Comparison of ENCODE assay signal across 8 cellular contexts in genomic region chr1:112618721-112619517, GRCh38. TPM values are rescaled to one million over a fixed set of nuclear protein-coding genes. Genes with fewer than 3 reads are reported as not detected.
DNase-seq lines count a peak whose midpoint lies in the region; ATAC-seq and TF ChIP-seq lines count a peak whose summit lies in the region.

A gene with protein sequence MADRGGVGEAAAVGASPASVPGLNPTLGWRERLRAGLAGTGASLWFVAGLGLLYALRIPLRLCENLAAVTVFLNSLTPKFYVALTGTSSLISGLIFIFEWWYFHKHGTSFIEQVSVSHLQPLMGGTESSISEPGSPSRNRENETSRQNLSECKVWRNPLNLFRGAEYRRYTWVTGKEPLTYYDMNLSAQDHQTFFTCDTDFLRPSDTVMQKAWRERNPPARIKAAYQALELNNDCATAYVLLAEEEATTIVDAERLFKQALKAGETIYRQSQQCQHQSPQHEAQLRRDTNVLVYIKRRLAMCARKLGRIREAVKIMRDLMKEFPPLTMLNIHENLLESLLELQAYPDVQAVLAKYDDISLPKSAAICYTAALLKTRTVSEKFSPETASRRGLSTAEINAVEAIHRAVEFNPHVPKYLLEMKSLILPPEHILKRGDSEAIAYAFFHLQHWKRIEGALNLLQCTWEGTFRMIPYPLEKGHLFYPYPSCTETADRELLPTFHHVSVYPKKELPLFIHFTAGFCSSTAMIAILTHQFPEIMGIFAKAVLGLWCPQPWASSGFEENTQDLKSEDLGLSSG (minus strand): TSS chr1:112619141. CDS start chr1:112619113, 28 bp downstream.

- H3F3A ChIP-seq in smooth muscle cell (ENCODE audit: low read depth): peaks cover 4% of the 10 kb centered on the region

- no peaks in the 10 kb centered on the region for H3K27me3 ChIP-seq in AG04450 (ENCODE audit: control insufficient read depth, insufficient read depth, low read length)
- H3K27me3 ChIP-seq in smooth muscle cell (ENCODE audit: low read depth): no peaks in the 10 kb centered on the region

- under 1% methylated on average over 46 of the region's 48 CpGs for WGBS in smooth muscle cell (ENCODE audit: low lambda C conversion rate)

- no peaks in the 10 kb centered on the region for H3K36me3 ChIP-seq in smooth muscle cell (ENCODE audit: low read depth)

- H3K4me2 ChIP-seq in smooth muscle cell: peak within 1 kb of the TSS; percentile 94

- POLR2A ChIA-PET in AG04450 (lab: Yijun Ruan, JAX): interaction anchor here (0.5 to 1.4 kb wide), 12 partner anchors 42 to 261 kb away, joined by 3 to 13 read pairs (median 4); partner anchors contain the start of genes CTTNBP2NL and MOV10

- peak within 1 kb of the TSS; percentile 96 for H3K9ac ChIP-seq in smooth muscle cell (ENCODE audit: low read depth)

- peak within 1 kb of the TSS; percentile 99 for H3K27ac Mint-ChIP-seq in central memory CD8-positive, alpha-beta T cell (ENCODE audit: low read depth)

- peak within 1 kb of the TSS; percentile 91 for H3K4me3 Mint-ChIP-seq in central memory CD8-positive, alpha-beta T cell

- CTCF ChIA-PET in AG04450 (lab: Charles Lee): interaction anchor here (1.1 to 9.2 kb wide), 3 partner anchors 97 to 228 kb away, joined by 3 to 177 read pairs (median 13); no protein-coding TSS in a partner anchor

- H4K20me1 ChIP-seq in smooth muscle cell (ENCODE audit: low read depth): peaks cover 37% of the 10 kb centered on the region

- H3K9me3 Mint-ChIP-seq in central memory CD8-positive, alpha-beta T cell: no peaks in the 10 kb centered on the region

- TF ChIP-seq CTCF in AG04450 (IDR thresholded peaks at IDR 0.05; ENCODE audit: low read depth, low read length) (no peak), smooth muscle cell (IDR thresholded peaks at IDR 0.05; ENCODE audit: borderline replicate concordance, insufficient read depth, poor library complexity, severe bottlenecking) (no peak)

- TF ChIP-seq POLR2A in GM19099 (IDR thresholded peaks at IDR 0.05; ENCODE audit: extremely low read depth, insufficient read length, low read depth): peak; percentile 67

- H3K4me3 ChIP-seq in AG04450 (ENCODE audit: low read depth, low read length) (peak within 1 kb of the TSS; percentile 98), smooth muscle cell (peak within 1 kb of the TSS; percentile 89)

- H3K9me3 ChIP-seq in AG04450 (ENCODE audit: control insufficient read depth, insufficient read depth, low read length) (no peaks in the 10 kb centered on the region; the same call in 1 of the 2 replicates), smooth muscle cell (replicated peaks; ENCODE audit: low read depth) (no peaks in the 10 kb centered on the region)

- H2AFZ ChIP-seq in smooth muscle cell (ENCODE audit: low read depth): peak within 1 kb of the TSS; percentile 73

- peak; percentile 34 for ATAC-seq in central memory CD8-positive, alpha-beta T cell (replicated peaks; ENCODE audit: extremely low read depth, poor library complexity, severe bottlenecking)
- no peak for ATAC-seq in HG03025 (IDR thresholded peaks at IDR 0.05; ENCODE audit: low FRiP score, unreplicated experiment)

- H3K4me1 Mint-ChIP-seq in central memory CD8-positive, alpha-beta T cell: peaks cover 46% of the 10 kb centered on the region

- H3K79me2 ChIP-seq in smooth muscle cell (ENCODE audit: low read depth): peaks cover 79% of the 10 kb centered on the region

- H3K27me3 Mint-ChIP-seq in central memory CD8-positive, alpha-beta T cell: no peaks in the 10 kb centered on the region

- peaks cover 18% of the 10 kb centered on the region for H3K4me1 ChIP-seq in smooth muscle cell (ENCODE audit: low read depth)

- DNase-seq in AG04450 (ENCODE audit: low read depth, low spot score) (peak; percentile 26), NCI-H2029 treated with DMSO at 0.1 percent for 48 hours (lab: John Stamatoyannopoulos, UW) (peak; percentile 46), inferior parietal cortex (ENCODE audit: extremely low spot score) (peak; percentile 84), smooth muscle cell (lab: John Stamatoyannopoulos, UW; ENCODE audit: unreplicated experiment) (peak; percentile 51)
- DNase-seq in activated CD4-positive, CD25-positive, alpha-beta regulatory T cell (lab: John Stamatoyannopoulos, UW): peak; percentile 28 to 35 (median 33)
- peak; percentile 43 to 58 for DNase-seq in central memory CD8-positive, alpha-beta T cell (ENCODE audit: low spot score in 2 of 2)

- peaks cover 54% of the 10 kb centered on the region for H3K36me3 Mint-ChIP-seq in central memory CD8-positive, alpha-beta T cell (ENCODE audit: insufficient read depth)

- H3K27ac ChIP-seq in AG04450 (ENCODE audit: low read depth, low read length) (peak within 1 kb of the TSS; percentile 96), smooth muscle cell (ENCODE audit: low read depth) (peak within 1 kb of the TSS; percentile 96)

RNA-seq across cellular contexts. Expression of the gene that starts here (rescaled TPM):
- polyA plus RNA-seq in AG04450 (2011; rRNA removed) (10.1 and 13.5 TPM in 2 replicates), smooth muscle cell (11.8 and 16.3 TPM in 2 replicates)
- polyA minus RNA-seq in AG04450 (2011; rRNA and poly(A)+ RNA removed): 10.8 and 12.1 TPM in 2 replicates
- total RNA-seq in smooth muscle cell: 17.2 and 28.0 TPM in 2 replicates

Comparison
In these comparisons a context has a peak if more than half of its experiments do, and no peak if none do; other contexts are left out.
1. DNase-seq: peak in every context shown above with its lines; median percentile 84 in inferior parietal cortex; 51 in smooth muscle cell; 50 in central memory CD8-positive, alpha-beta T cell; 46 in NCI-H2029 treated with DMSO at 0.1 percent for 48 hours; 33 in activated CD4-positive, CD25-positive, alpha-beta regulatory T cell; 26 in AG04450.